ENCODE assay signal across 9 cellular contexts in the genomic region with DNA sequence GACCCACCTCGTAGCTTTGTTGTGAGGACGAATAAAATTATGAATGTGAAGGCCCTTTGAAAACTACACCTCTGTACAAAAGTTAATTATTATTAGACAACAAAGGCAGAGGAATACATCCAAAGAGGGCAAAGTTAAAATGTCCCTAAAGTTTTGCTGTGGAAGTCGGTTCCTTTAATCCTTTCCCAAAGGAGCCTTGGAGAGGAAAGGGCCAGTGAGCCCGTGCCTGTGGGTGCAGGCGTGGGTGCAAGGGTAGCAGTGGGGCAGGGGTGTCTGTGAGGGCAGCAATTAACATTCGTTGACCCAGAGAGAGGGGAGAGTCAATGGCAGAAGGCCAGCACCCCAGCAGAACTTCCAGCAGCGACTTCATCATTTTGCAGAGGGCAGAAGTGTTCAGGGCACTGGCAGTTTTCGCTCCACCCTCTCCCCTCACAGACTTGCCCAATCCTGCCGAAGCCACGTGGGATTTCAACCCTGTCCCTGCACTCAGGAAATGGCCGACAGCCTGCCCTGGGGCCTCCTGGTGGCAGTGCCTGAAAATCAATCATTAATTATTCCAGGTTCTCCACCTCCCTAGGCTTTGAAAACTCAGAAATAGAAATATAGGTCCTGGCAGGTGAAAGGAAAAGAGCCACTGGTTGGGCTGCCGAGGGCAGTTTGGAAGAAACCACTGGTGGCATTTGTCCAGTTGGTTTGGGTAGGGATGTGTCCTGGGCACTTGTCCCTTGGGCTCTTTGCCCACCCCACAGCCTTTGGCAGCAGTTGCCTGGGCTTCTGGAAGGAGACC. TPM values are rescaled to one million over a fixed set of nuclear protein-coding genes. Genes with fewer than 3 reads are reported as not detected.
DNase-seq lines count a peak whose midpoint lies in the region; ATAC-seq and TF ChIP-seq lines count a peak whose summit lies in the region.
"Had no signal": no experiment of that assay in that cellular context is flagged by ENCODE, and none has a peak within 500 bp of the region (broad histone marks: within the 10 kb centered on the region; RNA-seq: fewer than 3 reads in every experiment).

No MANE protein-coding gene starts in this region.

- H3K27ac ChIP-seq in PC-3 (ENCODE audit: low read length), result peak overlapping the region; percentile 85

- H3K9ac ChIP-seq in PC-3 (ENCODE audit: low read length), result peak overlapping the region; percentile 46

- in situ Hi-C loops in G401 (cut with HindIII; ENCODE audit: low sequenced_read_pairs), result no loop called here

- peak overlapping the region; percentile 28; the same call in 1 of the 2 replicates for H3K4me2 ChIP-seq in PC-3 (ENCODE audit: low read length)

- no peak overlapping the region for H3K27ac Mint-ChIP-seq in activated CD4-positive, alpha-beta T cell treated with anti-CD3 and anti-CD28 coated beads, Interleukin-2, amount 10 ng/mL, durations not matched to agents 7 days and 5 days
- H3K27ac Mint-ChIP-seq: activated B cell treated with CpG ODN at 0.5 μM for 24 hours had no signal

- H3K4me3 ChIP-seq in PC-3 (ENCODE audit: low read length), result no peak overlapping the region
- H3K4me3 ChIP-seq in fibroblast of villous mesenchyme (ENCODE audit: low read depth, low read length), result no peak overlapping the region

- H3K79me2 ChIP-seq in PC-3 (ENCODE audit: low read length), result no peaks in the 10 kb centered on the region

- H3K36me3 ChIP-seq in PC-3 (ENCODE audit: low read depth, low read length), result no peaks in the 10 kb centered on the region

- H3K4me1 ChIP-seq in PC-3 (ENCODE audit: insufficient read depth, low read length), result peaks cover 38% of the 10 kb centered on the region

- H3K27me3 ChIP-seq in PC-3 (ENCODE audit: low read length), result no peaks in the 10 kb centered on the region

- CTCF ChIA-PET in PC-3 (lab: Charles Lee), result interaction anchor here (0.7 to 1.0 kb wide), 2 partner anchors 79 to 661 kb away, joined by 4 to 6 read pairs; no protein-coding TSS in a partner anchor
- CTCF ChIA-PET in activated CD4-positive, alpha-beta T cell treated with anti-CD3 and anti-CD28 coated beads, Interleukin-2, amount 10 ng/mL, durations not matched to agents 7 days and 5 days (lab: Charles Lee), result interaction anchor here (1.0 to 1.2 kb wide), 2 partner anchors 15 to 82 kb away, joined by 3 read pairs; no protein-coding TSS in a partner anchor

- TF ChIP-seq CTCF in PC-3 (conservative IDR thresholded peaks at IDR 0.05; ENCODE audit: low read depth, low read length) (peak; percentile 42; the same call in 1 of the 2 replicates), fibroblast of villous mesenchyme (IDR thresholded peaks at IDR 0.05; ENCODE audit: insufficient read depth, low read depth, low read length) (peak; percentile 30)

- no peaks in the 10 kb centered on the region for H3K9me3 ChIP-seq in PC-3 (ENCODE audit: low read length)

- H3K9me3 Mint-ChIP-seq in activated CD4-positive, alpha-beta T cell treated with anti-CD3 and anti-CD28 coated beads, Interleukin-2, amount 10 ng/mL, durations not matched to agents 7 days and 5 days, result no peaks in the 10 kb centered on the region
- H3K9me3 Mint-ChIP-seq: activated B cell treated with CpG ODN at 0.5 μM for 24 hours had no signal

- POLR2A ChIA-PET in PC-3 (lab: Charles Lee; ENCODE audit: unreplicated experiment), result no interaction called here
- POLR2A ChIA-PET in activated CD4-positive, alpha-beta T cell treated with anti-CD3 and anti-CD28 coated beads, Interleukin-2, amount 10 ng/mL, durations not matched to agents 7 days and 5 days (lab: Charles Lee), result no interaction called here

- H3K9me2 ChIP-seq in PC-3 (replicated peaks; ENCODE audit: low read length), result no peaks in the 10 kb centered on the region

- peak overlapping the region; percentile 13; the same call in 1 of the 2 replicates for H2AFZ ChIP-seq in PC-3 (ENCODE audit: low read length)

- DNase-seq in G401 (ENCODE audit: low spot score) (peak; percentile 21), PC-3 (peak; percentile 24), fibroblast of villous mesenchyme (ENCODE audit: low read depth) (peak; percentile 16), posterior cingulate gyrus (peak in 8 of 10 donors; percentile 20 to 91 (median 40)), NCI-H1694 treated with DMSO at 0.1 percent for 48 hours (lab: John Stamatoyannopoulos, UW) (no peak)
- DNase-seq in stimulated activated CD4-positive, alpha-beta T cell treated with anti-CD3 and anti-CD28 coated beads, Interleukin-4, amount 100 ng/mL, for 1 hour, result no peak
- DNase-seq in activated CD4-positive, alpha-beta T cell treated with anti-CD3 and anti-CD28 coated beads, Interleukin-2, amount 10 ng/mL, durations not matched to agents 7 days and 5 days, result no peak
- DNase-seq in activated CD4-positive, alpha-beta T cell treated with anti-CD3 and anti-CD28 coated beads for 4 hours, result no peak
- DNase-seq: activated B cell treated with CpG ODN at 0.5 μM for 24 hours had no signal

- H3K27me3 Mint-ChIP-seq in activated CD4-positive, alpha-beta T cell treated with anti-CD3 and anti-CD28 coated beads, Interleukin-2, amount 10 ng/mL, durations not matched to agents 7 days and 5 days, result peaks cover 57% of the 10 kb centered on the region

- no TSS peak for BruUV-seq in PC-3 (replicated peaks; lab: Mats Ljungman, UMichigan)

- no peaks in the 10 kb centered on the region for H4K20me1 ChIP-seq in PC-3 (ENCODE audit: low read length)

- intact Hi-C loops in PC-3 (cut with micrococcal nuclease) (loop anchor here (5.0 to 10.0 kb wide), 2 partner anchors 36 to 72 kb away; no protein-coding TSS in a partner anchor), posterior cingulate gyrus (cut with DNase I) (no loop called here)

- no peaks in the 10 kb centered on the region for H3K4me1 Mint-ChIP-seq in activated CD4-positive, alpha-beta T cell treated with anti-CD3 and anti-CD28 coated beads, Interleukin-2, amount 10 ng/mL, durations not matched to agents 7 days and 5 days
- H3K4me1 Mint-ChIP-seq: activated B cell treated with CpG ODN at 0.5 μM for 24 hours had no signal

- no peaks in the 10 kb centered on the region for H3F3A ChIP-seq in PC-3 (ENCODE audit: low read length, unreplicated experiment)

- no peak overlapping the region for H3K4me3 Mint-ChIP-seq in activated CD4-positive, alpha-beta T cell treated with anti-CD3 and anti-CD28 coated beads, Interleukin-2, amount 10 ng/mL, durations not matched to agents 7 days and 5 days
- H3K4me3 Mint-ChIP-seq: activated B cell treated with CpG ODN at 0.5 μM for 24 hours had no signal

- H3K36me3 Mint-ChIP-seq in activated CD4-positive, alpha-beta T cell treated with anti-CD3 and anti-CD28 coated beads, Interleukin-2, amount 10 ng/mL, durations not matched to agents 7 days and 5 days (ENCODE audit: low read depth), result no peaks in the 10 kb centered on the region

- ATAC-seq in PC-3, result peak; percentile 3; the same call in 1 of the 2 replicates

RNA-seq across cellular contexts. Expression of a gene that starts 4.2 kb away (rescaled TPM):
- not detected in 2 replicates for total RNA-seq in G401 (2014; rRNA removed; shearing (Covaris generic))
- total RNA-seq in PC-3 (2014; rRNA removed), result 2.6 and 3.4 TPM in 2 replicates
- 1.3 and 1.9 TPM in 2 replicates for total RNA-seq in fibroblast of villous mesenchyme
- total RNA-seq in activated CD4-positive, alpha-beta T cell treated with anti-CD3 and anti-CD28 coated beads, Interleukin-2, amount 10 ng/mL, durations not matched to agents 7 days and 5 days, result under 1 TPM; 0.69 to 0.74 TPM

Comparison
In these comparisons a context has a peak if more than half of its experiments do, and no peak if none do; other contexts are left out.
1. DNase-seq: peak in G401 (single experiment), PC-3 (single experiment), fibroblast of villous mesenchyme (single experiment) and posterior cingulate gyrus (8 of 10); none in stimulated activated CD4-positive, alpha-beta T cell treated with anti-CD3 and anti-CD28 coated beads, Interleukin-4, amount 100 ng/mL, for 1 hour (single experiment), activated CD4-positive, alpha-beta T cell treated with anti-CD3 and anti-CD28 coated beads, Interleukin-2, amount 10 ng/mL, durations not matched to agents 7 days and 5 days (single experiment), activated CD4-positive, alpha-beta T cell treated with anti-CD3 and anti-CD28 coated beads for 4 hours (0 of 2) and NCI-H1694 treated with DMSO at 0.1 percent for 48 hours (single experiment).